In the genomic region with DNA sequence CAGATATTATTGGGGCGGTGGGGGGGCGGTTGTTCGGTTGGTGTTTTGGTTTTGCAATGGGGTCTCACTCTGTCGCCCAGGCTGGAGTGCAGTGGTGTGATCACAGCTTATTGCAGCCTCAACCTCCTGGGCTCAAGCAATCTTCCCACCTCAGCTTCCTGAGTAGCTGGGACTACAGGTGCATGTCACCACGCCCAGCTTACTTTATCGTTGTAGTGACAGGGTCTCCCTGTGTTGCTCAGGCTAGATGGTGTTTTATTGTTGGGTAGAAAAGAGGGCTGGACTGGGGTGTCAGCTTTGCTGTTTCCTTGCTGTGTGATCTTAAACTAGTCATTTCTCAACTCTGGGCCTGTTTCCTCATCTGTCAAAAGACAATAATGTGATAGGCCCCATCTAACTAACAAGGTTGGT, we compare ENCODE assay signal across 13 cellular contexts. TPM values are rescaled to one million over a fixed set of nuclear protein-coding genes. Genes with fewer than 3 reads are reported as not detected.
DNase-seq lines count a peak whose midpoint lies in the region; ATAC-seq, FAIRE-seq and TF ChIP-seq lines count a peak whose summit lies in the region.
"Had no signal": no experiment of that assay in that cellular context is flagged by ENCODE, and none has a peak within 500 bp of the region (broad histone marks: within the 10 kb centered on the region; RNA-seq: fewer than 3 reads in every experiment).

No MANE protein-coding gene starts in this region.

- BruUV-seq in HepG2 (replicated peaks; lab: Mats Ljungman, UMichigan), result no TSS peak

- ATAC-seq in HepG2, result no peak
- no peak for ATAC-seq in right lobe of liver
- no peak for ATAC-seq in RWPE2 (ENCODE audit: low read depth)
- ATAC-seq in central memory CD8-positive, alpha-beta T cell (replicated peaks; ENCODE audit: extremely low read depth, poor library complexity, severe bottlenecking), result peak; percentile 74
- peak; percentile 1 for ATAC-seq in upper lobe of right lung

- intact Hi-C loops in HepG2 (cut with micrococcal nuclease; ENCODE audit: unreplicated experiment) (no loop called here), right lobe of liver (cut with DNase I) (no loop called here), upper lobe of right lung (cut with DNase I) (no loop called here), adrenal gland (cut with DNase I) (no loop called here)

- POLR2A ChIA-PET in HepG2 (lab: Yijun Ruan, JAX), result interaction anchor here (1.5 to 1.9 kb wide), 2 partner anchors 15 to 17 kb away, joined by 4 to 6 read pairs; no protein-coding TSS in a partner anchor

- no peaks in the 10 kb centered on the region for H3K27me3 Mint-ChIP-seq in central memory CD8-positive, alpha-beta T cell

- CTCF ChIA-PET in HepG2 (lab: Yijun Ruan, JAX; ENCODE audit: low intra/inter-chr PET ratio, low total read pairs), result no interaction called here

- H3K9ac ChIP-seq in HepG2 (ENCODE audit: insufficient read depth, low read depth, low read length), result no peak overlapping the region

- H4K20me1 ChIP-seq in HepG2 (ENCODE audit: insufficient read depth, low read length), result no peaks in the 10 kb centered on the region

- H3K9me3 ChIP-seq in HepG2 (ENCODE audit: low read length), result no peaks in the 10 kb centered on the region
- no peaks in the 10 kb centered on the region for H3K9me3 ChIP-seq in right lobe of liver
- H3K9me3 ChIP-seq in RWPE2 (ENCODE audit: severe bottlenecking), result no peaks in the 10 kb centered on the region
- H3K9me3 ChIP-seq in upper lobe of right lung, result no peaks in the 10 kb centered on the region
- H3K9me3 ChIP-seq in adrenal gland (replicated peaks in 1 of 3), result no peaks in the 10 kb centered on the region
- H3K9me3 ChIP-seq: BE2C had no signal

- TF ChIP-seq CTCF in HepG2 (CRISPR knock-in tag; IDR thresholded peaks at IDR 0.05) (no peak), right lobe of liver (IDR thresholded peaks at IDR 0.05) (no peak), RWPE2 (IDR thresholded peaks at IDR 0.05; ENCODE audit: poor library complexity, severe bottlenecking) (no peak), upper lobe of right lung (IDR thresholded peaks at IDR 0.05) (no peak), adrenal gland (IDR thresholded peaks at IDR 0.05) (no peak)

- TF ChIP-seq POLR2A in HepG2 (IDR thresholded peaks at IDR 0.05; ENCODE audit: insufficient read depth in 1 of 2, low read depth in 2 of 2, low read length in 2 of 2) (no peak), right lobe of liver (IDR thresholded peaks at IDR 0.05) (no peak), adrenal gland (IDR thresholded peaks at IDR 0.05) (no peak)

- 57% methylated on average over 4 of the region's 6 CpGs for WGBS in HepG2 (ENCODE audit: low lambda C conversion rate)
- 57% methylated on average over 3 of the region's 6 CpGs for WGBS in right lobe of liver (ENCODE audit: insufficient coverage, low coverage, low lambda C conversion rate, missing lambda C conversion rate)
- WGBS in adrenal gland, 4 donors, result 81 to 93% (median 84%) methylated on average over 6 of the region's 6 CpGs

- H3K4me2 ChIP-seq in HepG2 (ENCODE audit: low read depth, low read length), result peak overlapping the region; percentile 30

- peaks cover 43% of the 10 kb centered on the region for H3K4me1 Mint-ChIP-seq in central memory CD8-positive, alpha-beta T cell

- no peaks in the 10 kb centered on the region for H3K9me3 Mint-ChIP-seq in central memory CD8-positive, alpha-beta T cell
- H3K9me3 Mint-ChIP-seq: nephron progenitor cell had no signal

- H3K79me2 ChIP-seq in HepG2 (ENCODE audit: insufficient read depth, low read length), result no peaks in the 10 kb centered on the region

- no peak for TF ChIP-seq EP300 in HepG2 (IDR thresholded peaks at IDR 0.05; ENCODE audit: low read depth in 2 of 2, low read length in 2 of 2)
- no peak for TF ChIP-seq EP300 in HepG2 (CRISPR knock-in tag; IDR thresholded peaks at IDR 0.05; ENCODE audit: borderline replicate concordance)

- H3K4me3 Mint-ChIP-seq in central memory CD8-positive, alpha-beta T cell, result peak overlapping the region; percentile 60
- H3K4me3 Mint-ChIP-seq: nephron progenitor cell had no signal

- H3K4me1 ChIP-seq in HepG2 (ENCODE audit: insufficient read depth, low read length) (peaks cover 34% of the 10 kb centered on the region), right lobe of liver (peaks cover 0 to 5% (median 0%) of the 10 kb centered on the region in 4 donors), RWPE2 (ENCODE audit: insufficient read depth, poor library complexity, severe bottlenecking) (peaks cover 6% of the 10 kb centered on the region), upper lobe of right lung (peaks cover 21% of the 10 kb centered on the region), adrenal gland (replicated peaks in 1 of 2) (peaks cover 12 to 15% of the 10 kb centered on the region in 2 donors)
- H3K4me1 ChIP-seq: BE2C had no signal

- H3K27ac Mint-ChIP-seq in central memory CD8-positive, alpha-beta T cell (ENCODE audit: low read depth), result peak overlapping the region; percentile 94
- H3K27ac Mint-ChIP-seq: nephron progenitor cell had no signal

- H2AFZ ChIP-seq in HepG2 (ENCODE audit: low read length), result no peak overlapping the region

- no peak for DNase-seq in HepG2 (ENCODE audit: low spot score)
- DNase-seq in right lobe of liver, result no peak
- DNase-seq in RWPE2 (ENCODE audit: low spot score), result no peak
- no peak for DNase-seq in central memory CD8-positive, alpha-beta T cell (ENCODE audit: low spot score in 2 of 2)
- DNase-seq in upper lobe of right lung, result no peak
- no peak for DNase-seq in adrenal gland
- no peak for DNase-seq in SK-N-DZ (ENCODE audit: low spot score)
- DNase-seq in NCI-H1436 treated with DMSO at 0.1 percent for 48 hours (lab: John Stamatoyannopoulos, UW), result no peak
- DNase-seq: BE2C, dorsolateral prefrontal cortex, NCI-H2081 treated with DMSO at 0.1 percent for 48 hours, nephron progenitor cell had no signal

- H3K4me3 ChIP-seq in HepG2 (replicated peaks in 1 of 3; ENCODE audit: insufficient read depth in 1 of 3, low read depth in 2 of 3, low read length in 3 of 3) (no peak overlapping the region), right lobe of liver (no peak overlapping the region), RWPE2 (ENCODE audit: severe bottlenecking) (no peak overlapping the region), upper lobe of right lung (no peak overlapping the region), adrenal gland (no peak overlapping the region)
- H3K4me3 ChIP-seq: dorsolateral prefrontal cortex had no signal

- TF ChIP-seq RAD21 in HepG2 (CRISPR knock-in tag; IDR thresholded peaks at IDR 0.05), result no peak

- H3K27ac ChIP-seq in HepG2 (ENCODE audit: extremely low read length, insufficient read depth, low read length) (no peak overlapping the region), right lobe of liver (peak overlapping the region in 1 of 3 donors; percentile 18), RWPE2 (ENCODE audit: poor library complexity, severe bottlenecking) (peak overlapping the region; percentile 49), upper lobe of right lung (peak overlapping the region; percentile 63), adrenal gland (no peak overlapping the region)

- H3K27me3 ChIP-seq in HepG2 (ENCODE audit: control insufficient read depth in 1 of 2, insufficient read depth in 2 of 2, low read length in 2 of 2) (no peaks in the 10 kb centered on the region), right lobe of liver (no peaks in the 10 kb centered on the region), RWPE2 (ENCODE audit: insufficient read depth, poor library complexity, severe bottlenecking) (no peaks in the 10 kb centered on the region), upper lobe of right lung (no peaks in the 10 kb centered on the region), adrenal gland (no peaks in the 10 kb centered on the region)
- H3K27me3 ChIP-seq: BE2C, dorsolateral prefrontal cortex had no signal

- no peak for FAIRE-seq in HepG2 (lab: Jason Lieb, UNC)
- FAIRE-seq: frontal cortex had no signal

- in situ Hi-C loops in HepG2 (cut with HindIII; ENCODE audit: extremely low pct_ligation_motif_present, low pct_unique_long_range_greater_than_20kb), result no loop called here

- H3K36me3 ChIP-seq in HepG2 (replicated peaks in 1 of 2; ENCODE audit: control insufficient read depth in 1 of 2, insufficient read depth in 2 of 2, low read length in 2 of 2) (no peaks in the 10 kb centered on the region), right lobe of liver (no peaks in the 10 kb centered on the region), RWPE2 (ENCODE audit: low read depth) (no peaks in the 10 kb centered on the region), upper lobe of right lung (no peaks in the 10 kb centered on the region), adrenal gland (replicated peaks in 1 of 2) (no peaks in the 10 kb centered on the region)
- H3K36me3 ChIP-seq: BE2C had no signal

- peaks cover 4% of the 10 kb centered on the region for H3K36me3 Mint-ChIP-seq in central memory CD8-positive, alpha-beta T cell (ENCODE audit: insufficient read depth)

RNA-seq across cellular contexts. Expression of a gene that starts 17.5 kb away (rescaled TPM):
- total RNA-seq in HepG2 (2016; rRNA removed; fragmentation: Illumina TruSeq; extraction: Trizol), result 98.5 and 125 TPM in 2 replicates
- 28.5 and 28.7 TPM in 2 replicates for total RNA-seq in HepG2 (2016; cell fraction: cytosol; rRNA removed; fragmentation: Illumina TruSeq; extraction: Trizol; ENCODE audit: low read depth)
- total RNA-seq in HepG2 (2016; cell fraction: insoluble cytoplasmic fraction; rRNA removed; fragmentation: Illumina TruSeq; extraction: Trizol), result 92.9 and 102 TPM in 2 replicates
- total RNA-seq in HepG2 (2016; cell fraction: membrane; rRNA removed; fragmentation: Illumina TruSeq; extraction: Trizol), result 39.3 and 47.1 TPM in 2 replicates
- total RNA-seq in HepG2 (2016; cell fraction: nucleus; rRNA removed; fragmentation: Illumina TruSeq; extraction: Trizol), result 73.0 and 81.6 TPM in 2 replicates
- 50.7 and 60.6 TPM in 2 replicates for polyA plus RNA-seq in HepG2 (2011; rRNA removed)
- polyA plus RNA-seq in HepG2 (2011; cell fraction: cytosol; rRNA removed), result 31.6 and 39.3 TPM in 2 replicates
- polyA plus RNA-seq in HepG2 (2011; cell fraction: nucleus; rRNA removed), result 68.4 and 91.3 TPM in 2 replicates
- polyA plus RNA-seq in HepG2 (2012), result 88.3 and 93.4 TPM in 2 replicates
- 3.6 and 4.2 TPM in 2 replicates for polyA plus RNA-seq in HepG2 (2016; cell fraction: cytosol; fragmentation: Illumina TruSeq; extraction: Trizol; ENCODE audit: low read depth)
- 72.0 and 110 TPM in 2 replicates for polyA plus RNA-seq in HepG2 (2016; cell fraction: insoluble cytoplasmic fraction; fragmentation: Illumina TruSeq; extraction: Trizol; ENCODE audit: low read depth)
- polyA plus RNA-seq in HepG2 (2016; cell fraction: membrane; fragmentation: Illumina TruSeq; extraction: Trizol; ENCODE audit: low read depth), result 8.1 and 11.6 TPM in 2 replicates
- polyA plus RNA-seq in HepG2 (2016; cell fraction: nucleus; fragmentation: Illumina TruSeq; extraction: Trizol; ENCODE audit: insufficient read depth, low read depth), result 106 and 113 TPM in 2 replicates
- polyA minus RNA-seq in HepG2 (2011; rRNA and poly(A)+ RNA removed; ENCODE audit: low replicate concordance), result 124 and 180 TPM in 2 replicates
- 125 and 176 TPM in 2 replicates for polyA minus RNA-seq in HepG2 (2011; cell fraction: cytosol; rRNA and poly(A)+ RNA removed)
- 61.9 and 97.5 TPM in 2 replicates for polyA minus RNA-seq in HepG2 (2011; cell fraction: nucleus; rRNA and poly(A)+ RNA removed)
- total RNA-seq in right lobe of liver, result 100 to 1,000 TPM; 168 to 435 (median 222) TPM
- total RNA-seq in upper lobe of right lung, result 842 TPM
- 100 to 1,000 TPM; 294 to 427 (median 369) TPM for total RNA-seq in adrenal gland
- 100 to 1,000 TPM in 2 of 3 donors, 10 to 100 TPM in 1; 96.2 to 164 (median 133) TPM for polyA plus RNA-seq in adrenal gland
- 23.5 and 30.9 TPM in 2 replicates for polyA plus RNA-seq in SK-N-DZ (2014; cell fraction: cytosol; rRNA removed)
- polyA plus RNA-seq in SK-N-DZ (2014; cell fraction: nucleus; rRNA removed), result 19.9 and 23.2 TPM in 2 replicates

Comparison
In these comparisons a context has a peak if more than half of its experiments do, and no peak if none do; other contexts are left out.
1. ATAC-seq: peak in central memory CD8-positive, alpha-beta T cell (single experiment) and upper lobe of right lung (single experiment); none in HepG2 (single experiment), right lobe of liver (0 of 4) and RWPE2 (single experiment).
2. H3K27ac ChIP-seq: peak in RWPE2 (single experiment) and upper lobe of right lung (single experiment); none in HepG2 (single experiment) and adrenal gland (0 of 5).